8 cellular contexts compared by ENCODE assay signal in genomic region chr1:26693557-26694184, GRCh38. TPM values are rescaled to one million over a fixed set of nuclear protein-coding genes. Genes with fewer than 3 reads are reported as not detected.
A peak's percentile ranks its signal among the peaks of the same experiment; 100 is the strongest.
DNase-seq lines count a peak whose midpoint lies in the region; FAIRE-seq and TF ChIP-seq lines count a peak whose summit lies in the region.

No MANE protein-coding gene starts in this region.

- H3K14ac ChIP-seq in H1 (ENCODE audit: insufficient read length) = no peak overlapping the region

- H3K4ac ChIP-seq in H1 (replicated peaks; ENCODE audit: insufficient read length, low read depth, low read length) = peak overlapping the region; percentile 50

- no peak overlapping the region for H4K8ac ChIP-seq in H1 (ENCODE audit: extremely low read depth, insufficient read depth, low read length)

- no peak overlapping the region for H3K23ac ChIP-seq in H1 (ENCODE audit: insufficient read length)

- H4K91ac ChIP-seq in H1 (replicated peaks; ENCODE audit: insufficient read length, low read length) = peak overlapping the region; percentile 8

- H3K27ac ChIP-seq in OCI-LY3 (ENCODE audit: low read length) = peak overlapping the region; percentile 77
- no peak overlapping the region for H3K27ac ChIP-seq in H1 (ENCODE audit: low read depth, low read length)
- peak overlapping the region; percentile 94 for H3K27ac ChIP-seq in parathyroid adenoma

- no peak overlapping the region for H2AK5ac ChIP-seq in H1 (ENCODE audit: low read depth, low read length)

- H3K56ac ChIP-seq in H1 (replicated peaks; ENCODE audit: insufficient read length, low read depth, low read length) = no peak overlapping the region

- H3K18ac ChIP-seq in H1 (ENCODE audit: extremely low read depth, low read length) = peak overlapping the region; percentile 10; the same call in 1 of the 2 replicates

- WGBS in H1 (ENCODE audit: extremely low coverage in 1 of 2, insufficient coverage in 1 of 2, insufficient read length in 1 of 2, insufficient replicate concordance in 2 of 2, low coverage in 1 of 2, low lambda C conversion rate in 2 of 2, missing lambda C conversion rate in 1 of 2), 2 experiments = 49% methylated on average over 5 of the region's 5 CpGs; no CpG with 5 or more reads in 1 of the 2 experiments

- H2AFZ ChIP-seq in OCI-LY3 (ENCODE audit: low read depth, low read length) = no peak overlapping the region
- no peak overlapping the region for H2AFZ ChIP-seq in H1 (ENCODE audit: low read length)
- peak overlapping the region; percentile 86 for H2AFZ ChIP-seq in parathyroid adenoma

- FAIRE-seq in H1 (lab: Jason Lieb, UNC) = no peak

- H4K20me1 ChIP-seq in OCI-LY3 (ENCODE audit: insufficient read depth, low read length) (peaks cover 8% of the 10 kb centered on the region), H1 (replicated peaks in 1 of 2; ENCODE audit: control insufficient read depth in 1 of 2, insufficient read depth in 2 of 2, low read length in 2 of 2) (peaks cover 3 to 8% of the 10 kb centered on the region in 2 experiments)

- peak overlapping the region; percentile 23 for H4K5ac ChIP-seq in H1 (ENCODE audit: insufficient read length, low read depth, low read length)

- H3K36me3 ChIP-seq in OCI-LY3 (replicated peaks; ENCODE audit: low read depth, low read length) = no peaks in the 10 kb centered on the region
- H3K36me3 ChIP-seq in H1 (ENCODE audit: control insufficient read depth in 2 of 4, insufficient read depth in 4 of 4, low read length in 3 of 4) = no peaks in the 10 kb centered on the region
- H3K36me3 ChIP-seq in parathyroid adenoma (ENCODE audit: control insufficient read depth, insufficient read depth, low read length) = no peaks in the 10 kb centered on the region

- H3K23me2 ChIP-seq in H1 (ENCODE audit: low read depth, low read length) = peaks cover 16% of the 10 kb centered on the region

- CTCF ChIA-PET in H1 (lab: Charles Lee; ENCODE audit: partially characterized antibody) = interaction anchor here (0.7 to 5.1 kb wide), 10 partner anchors 11 to 156 kb away, joined by 3 to 41 read pairs (median 4); no protein-coding TSS in a partner anchor

- H3K4me2 ChIP-seq in OCI-LY3 (ENCODE audit: low read length) (peak overlapping the region; percentile 91), H1 (ENCODE audit: insufficient read depth in 1 of 2, low read depth in 2 of 2, low read length in 2 of 2) (peak overlapping the region; percentile 75 to 86), parathyroid adenoma (ENCODE audit: low read length) (peak overlapping the region; percentile 81)

- peak; percentile 31 for DNase-seq in ELR (ENCODE audit: low read depth)
- no peak for DNase-seq in H1 (ENCODE audit: low read depth in 1 of 2, low spot score in 2 of 2)
- no peak for DNase-seq in NCI-H1092 (lab: John Stamatoyannopoulos, UW)
- no peak for DNase-seq in NCI-H128 (lab: John Stamatoyannopoulos, UW; ENCODE audit: unreplicated experiment)
- no peak for DNase-seq in stimulated activated CD8-positive, alpha-beta memory T cell treated with anti-CD3 and anti-CD28 coated beads, Interleukin-4, amount 100 ng/mL, for 48 hours
- no peak for DNase-seq in stimulated activated naive CD4-positive, alpha-beta T cell treated with Interleukin-2 at 50 U/mL for 16 hours (lab: John Stamatoyannopoulos, UW)

- no peak for TF ChIP-seq EP300 in H1 (IDR thresholded peaks at IDR 0.05; ENCODE audit: borderline replicate concordance in 1 of 2, low read depth in 2 of 2, low read length in 2 of 2)

- peaks cover 25% of the 10 kb centered on the region for H3K79me2 ChIP-seq in OCI-LY3 (ENCODE audit: low read length)
- H3K79me2 ChIP-seq in H1 (ENCODE audit: control insufficient read depth in 1 of 2, insufficient read depth in 2 of 2, low read length in 2 of 2) = peaks cover 17 to 23% of the 10 kb centered on the region in 2 experiments
- H3K79me2 ChIP-seq in parathyroid adenoma = no peaks in the 10 kb centered on the region

- peak in 1 of 2 experiments; percentile 26; a peak in 1 of 3 replicates for TF ChIP-seq POLR2A in H1 (IDR thresholded peaks at IDR 0.05; ENCODE audit: control extremely low read depth in 1 of 2, low read depth in 2 of 2, low read length in 2 of 2)

- peak overlapping the region; percentile 72; the same call in 1 of the 2 replicates for H2BK20ac ChIP-seq in H1 (ENCODE audit: low read length)

- 0 out of 2 replicates have a peak, but pooled peaks cover 2% of the 10 kb centered on the region for H3K79me1 ChIP-seq in H1 (ENCODE audit: low read depth, low read length)

- H3K4me3 ChIP-seq in OCI-LY3 (ENCODE audit: low read length) (peak overlapping the region; percentile 87), H1 (ENCODE audit: extremely low read depth in 1 of 4, insufficient read depth in 2 of 4, low read depth in 3 of 4, low read length in 4 of 4) (peak overlapping the region; percentile 56 to 95 (median 59); a peak in 6 of 8 replicates), parathyroid adenoma (ENCODE audit: low read depth, low read length) (peak overlapping the region; percentile 93)

- POLR2A ChIA-PET in H1 (lab: Charles Lee; ENCODE audit: partially characterized antibody) = interaction anchor here (1.0 to 14.4 kb wide), 11 partner anchors 9 to 206 kb away, joined by 4 to 118 read pairs (median 6); partner anchors contain the start of genes GPATCH3 and PIGV

- H2BK15ac ChIP-seq in H1 (ENCODE audit: low read length) = no peak overlapping the region

- H2BK12ac ChIP-seq in H1 (ENCODE audit: low read depth, low read length) = no peak overlapping the region; the same call in 1 of the 2 replicates

- TF ChIP-seq CTCF in OCI-LY3 (IDR thresholded peaks at IDR 0.05; ENCODE audit: low read depth, low read length) (no peak), H1 (IDR thresholded peaks at IDR 0.05; ENCODE audit: control extremely low read depth in 1 of 3, insufficient read depth in 1 of 3, low read depth in 1 of 3, low read length in 3 of 3) (no peak), parathyroid adenoma (IDR thresholded peaks at IDR 0.05) (no peak)

- peaks cover 32% of the 10 kb centered on the region for H3K4me1 ChIP-seq in OCI-LY3 (ENCODE audit: low read length)
- peaks cover 12 to 17% (median 14%) of the 10 kb centered on the region in 4 experiments; a peak in 6 of 7 replicates for H3K4me1 ChIP-seq in H1 (replicated peaks in 1 of 4; ENCODE audit: control insufficient read depth in 3 of 4, insufficient read depth in 4 of 4, low read length in 3 of 4)
- peaks cover 11% of the 10 kb centered on the region for H3K4me1 ChIP-seq in parathyroid adenoma

- peak overlapping the region; percentile 65 for H2BK120ac ChIP-seq in H1 (replicated peaks; ENCODE audit: low read depth, low read length)

- H3K9ac ChIP-seq in OCI-LY3 (ENCODE audit: low read length) (peak overlapping the region; percentile 77), H1 (replicated peaks in 1 of 4; ENCODE audit: extremely low read depth in 1 of 4, low read depth in 3 of 4, low read length in 3 of 4) (no peak overlapping the region), parathyroid adenoma (no peak overlapping the region)

- no peak overlapping the region for H2BK5ac ChIP-seq in H1 (ENCODE audit: low read depth, low read length)

- H3K27me3 ChIP-seq in OCI-LY3 (ENCODE audit: low read depth, low read length) (no peaks in the 10 kb centered on the region), H1 (replicated peaks in 1 of 4; ENCODE audit: control insufficient read depth in 3 of 4, extremely low read depth in 1 of 4, insufficient read depth in 3 of 4, low read length in 3 of 4) (no peaks in the 10 kb centered on the region), parathyroid adenoma (ENCODE audit: control insufficient read depth, insufficient read depth, low read length) (no peaks in the 10 kb centered on the region)

- H3K9me3 ChIP-seq in OCI-LY3 (ENCODE audit: insufficient read depth, low read length) = no peaks in the 10 kb centered on the region
- H3K9me3 ChIP-seq in H1 (ENCODE audit: insufficient read depth in 2 of 2, low read depth in 1 of 2, low read length in 1 of 2) = no peaks in the 10 kb centered on the region
- no peaks in the 10 kb centered on the region for H3K9me3 ChIP-seq in parathyroid adenoma (ENCODE audit: control insufficient read depth, low read length)

- no peak for TF ChIP-seq RAD21 in H1 (IDR thresholded peaks at IDR 0.05 in 1 of 2, conservative IDR thresholded peaks at IDR 0.05 in 1 of 2; ENCODE audit: low read depth in 2 of 2, low read length in 2 of 2)

TF ChIP-seq in H1, 55 proteins besides CTCF, POLR2A, EP300 and RAD21:
- TF ChIP-seq ATF3 (IDR thresholded peaks at IDR 0.05; ENCODE audit: insufficient read depth, low read depth, low read length) = no peak
- TF ChIP-seq SP1 (IDR thresholded peaks at IDR 0.05; ENCODE audit: low read depth, low read length) = 0 out of 2 replicates have a peak, but pooled peaks have one; percentile 51
- no peak for TF ChIP-seq POU5F1 (IDR thresholded peaks at IDR 0.05; ENCODE audit: low read depth, low read length)
- TF ChIP-seq USF2 (IDR thresholded peaks at IDR 0.05; ENCODE audit: low read length) = 0 out of 2 replicates have a peak, but pooled peaks have one; percentile 0
- no peak for TF ChIP-seq GABPA (IDR thresholded peaks at IDR 0.05; ENCODE audit: borderline replicate concordance, insufficient read depth, low read length)
- TF ChIP-seq CBX5 (IDR thresholded peaks at IDR 0.05; ENCODE audit: low read depth, low read length) = no peak

RNA-seq across cellular contexts. Expression of gene ARID1A, which starts 2.1 kb away (rescaled TPM):
- 103 and 105 TPM in 2 replicates for total RNA-seq in H1 (2021; fragmentation: NEBNext Ultra II Directional; extraction: Animal tissue kit (Norgen Biotek cat#: 25700))
- 52.1 and 86.7 TPM in 2 replicates for polyA plus RNA-seq in H1 (2011; rRNA removed)
- polyA plus RNA-seq in H1 (2011; cell fraction: cytosol; rRNA removed) = 28.6 TPM
- polyA plus RNA-seq in H1 (2011; cell fraction: nucleus; rRNA removed) = 109 TPM
- 88.4 to 102 TPM (median 96.6 TPM) in 4 replicates for polyA plus RNA-seq in H1 (2012, experiment 1 of 2)
- polyA plus RNA-seq in H1 (2012, experiment 2 of 2) = 29.8 TPM
- polyA plus RNA-seq in H1 (2013, experiment 1 of 2) = 55.4 TPM
- polyA plus RNA-seq in H1 (2013, experiment 2 of 2) = 52.4 TPM
- polyA minus RNA-seq in H1 (2011; rRNA and poly(A)+ RNA removed) = 67.7 and 71.7 TPM in 2 replicates
- polyA minus RNA-seq in H1 (2011; cell fraction: cytosol; rRNA and poly(A)+ RNA removed) = 90.5 TPM
- polyA minus RNA-seq in H1 (2011; cell fraction: nucleus; rRNA and poly(A)+ RNA removed) = 63.8 TPM
